Comparison of ENCODE assay signal across 8 cellular contexts in the genomic region with DNA sequence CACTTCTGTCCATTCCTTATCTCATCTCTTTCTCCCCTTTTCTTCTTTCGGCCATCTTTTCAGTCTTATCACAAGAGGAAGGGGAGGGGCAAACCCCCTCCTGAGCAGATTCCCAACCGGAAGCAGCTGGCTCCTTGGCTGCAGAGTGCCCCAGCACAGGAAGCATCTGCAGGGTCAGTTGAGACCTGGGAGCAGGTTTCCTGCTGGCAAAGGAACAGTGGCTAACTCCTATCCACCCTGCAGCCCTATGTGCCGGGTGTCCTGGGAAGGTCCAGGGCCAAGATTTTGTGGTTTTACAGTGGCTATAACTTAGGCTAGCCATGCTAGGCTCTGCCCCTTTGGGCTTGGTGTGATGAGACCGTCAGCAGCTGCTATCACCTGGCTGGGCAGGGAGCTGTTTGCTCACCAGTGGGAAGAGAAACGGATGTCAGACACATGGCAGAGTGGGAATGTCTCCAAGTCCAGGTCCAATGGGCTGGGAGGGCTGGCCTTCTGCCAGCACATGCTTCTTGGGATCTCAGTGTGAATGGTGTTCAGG. TPM values are rescaled to one million over a fixed set of nuclear protein-coding genes. Genes with fewer than 3 reads are reported as not detected.
DNase-seq lines count a peak whose midpoint lies in the region; ATAC-seq, FAIRE-seq and TF ChIP-seq lines count a peak whose summit lies in the region.

No MANE protein-coding gene starts in this region.

- H3K36me3 ChIP-seq in MG63 (peaks cover 71% of the 10 kb centered on the region), K562 (ENCODE audit: control insufficient read depth, insufficient read depth, low read length) (peaks cover 99% of the 10 kb centered on the region), lung (ENCODE audit: control insufficient read depth in 2 of 2, insufficient read depth in 2 of 2, low read length in 2 of 2) (peaks cover 11 to 40% of the 10 kb centered on the region in 2 donors)

- POLR2A ChIA-PET in K562 (lab: Yijun Ruan, JAX): interaction anchor here (0.5 to 3.5 kb wide), 6 partner anchors 11 to 394 kb away, joined by 3 to 16 read pairs (median 4); no protein-coding TSS in a partner anchor

- H3K27me3 ChIP-seq in MG63 (no peaks in the 10 kb centered on the region), K562 (ENCODE audit: control insufficient read depth in 2 of 2, insufficient read depth in 2 of 2, low read length in 2 of 2) (no peaks in the 10 kb centered on the region), lung (ENCODE audit: control insufficient read depth, insufficient read depth) (no peaks in the 10 kb centered on the region)

- 52% methylated on average over 4 of the region's 5 CpGs for WGBS in K562 (ENCODE audit: insufficient coverage, low coverage, missing lambda C conversion rate)
- WGBS in lung, 2 donors: 7 to 29% methylated on average over 5 of the region's 5 CpGs

- BruUV-seq in K562 (replicated peaks; lab: Mats Ljungman, UMichigan): no TSS peak

- no peak for TF ChIP-seq EP300 in K562 (IDR thresholded peaks at IDR 0.05; ENCODE audit: low read length)

- ATAC-seq in K562 (no peak; the same call in 2 of the 3 replicates), lung (ENCODE audit: insufficient read depth, low FRiP score) (no peak), HG03097 (IDR thresholded peaks at IDR 0.05; ENCODE audit: low FRiP score, unreplicated experiment) (no peak), HG03378 (IDR thresholded peaks at IDR 0.05; ENCODE audit: unreplicated experiment) (no peak)

- H3K9me3 ChIP-seq in MG63 (no peaks in the 10 kb centered on the region), K562 (replicated peaks; ENCODE audit: control insufficient read depth, insufficient read depth, low read depth, low read length) (no peaks in the 10 kb centered on the region), lung (ENCODE audit: control insufficient read depth in 2 of 2, insufficient read depth in 1 of 2, low read length in 1 of 2) (no peaks in the 10 kb centered on the region)

- intact Hi-C loops in K562 (cut with micrococcal nuclease): no loop called here

- H3K4me1 ChIP-seq in K562 (replicated peaks in 1 of 2; ENCODE audit: control insufficient read depth in 2 of 2, insufficient read depth in 2 of 2, low read length in 2 of 2): peaks cover 14 to 33% of the 10 kb centered on the region in 2 experiments
- peaks cover 25 to 38% of the 10 kb centered on the region in 2 donors for H3K4me1 ChIP-seq in lung (ENCODE audit: control insufficient read depth in 2 of 2, insufficient read depth in 2 of 2, low read length in 2 of 2)

- H3K9me1 ChIP-seq in K562 (ENCODE audit: control insufficient read depth, insufficient read depth, low read length): peaks cover 5% of the 10 kb centered on the region

- peaks cover 50% of the 10 kb centered on the region for H3K79me2 ChIP-seq in K562 (ENCODE audit: control insufficient read depth, insufficient read depth, low read length)

- in situ Hi-C loops in K562 (cut with MboI): no loop called here

- H2AFZ ChIP-seq in K562 (ENCODE audit: low read depth, low read length): no peak overlapping the region

- TF ChIP-seq CTCF in K562 (IDR thresholded peaks at IDR 0.05 in 2 of 3, conservative IDR thresholded peaks at IDR 0.05 in 1 of 3; ENCODE audit: insufficient read depth in 2 of 3, low read depth in 1 of 3, low read length in 3 of 3) (no peak), lung (IDR thresholded peaks at IDR 0.05; ENCODE audit: control extremely low read depth, extremely low read depth) (no peak)

- no peak for TF ChIP-seq RAD21 in K562 (CRISPR knock-in tag; conservative IDR thresholded peaks at IDR 0.05 in 1 of 2, IDR thresholded peaks at IDR 0.05 in 1 of 2)

- DNase-seq in COR-L47 (lab: John Stamatoyannopoulos, UW) (peak; percentile 79), MG63 (peak; percentile 50), K562 (ENCODE audit: extremely low read depth in 1 of 4, low spot score in 3 of 4) (peak in 3 of 4 experiments; percentile 14 to 54 (median 42)), lung (ENCODE audit: low spot score) (no peak), putamen (ENCODE audit: low spot score) (no peak), HK-2 (ENCODE audit: unreplicated experiment) (no peak)

- H3K4me3 ChIP-seq in MG63 (no peak overlapping the region), K562 (no peak overlapping the region), lung (no peak overlapping the region)

- peaks cover 48% of the 10 kb centered on the region for H4K20me1 ChIP-seq in K562 (replicated peaks; ENCODE audit: control insufficient read depth, insufficient read depth, low read length)

- H3K9ac ChIP-seq in K562 (ENCODE audit: insufficient read depth in 1 of 2, low read depth in 2 of 2, low read length in 2 of 2): peak overlapping the region in 1 of 2 experiments; percentile 65; a peak in 1 of 4 replicates

- H3K27ac ChIP-seq in K562 (ENCODE audit: extremely low read depth, low read depth, low read length) (peak overlapping the region; percentile 54; the same call in 1 of the 3 replicates), lung (ENCODE audit: low read depth in 1 of 2, low read length in 1 of 2) (peak overlapping the region; percentile 14 to 60)

- CTCF ChIA-PET in K562 (lab: Yijun Ruan, JAX; ENCODE audit: low intra/inter-chr PET ratio): no interaction called here

- TF ChIP-seq POLR2A in K562 (conservative IDR thresholded peaks at IDR 0.05): no peak

- peak overlapping the region; percentile 37; the same call in 1 of the 2 replicates for H3K4me2 ChIP-seq in K562 (ENCODE audit: insufficient read depth, low read length)

- FAIRE-seq in K562 (lab: Jason Lieb, UNC): peak; percentile 70

TF ChIP-seq in K562, 482 proteins besides CTCF, POLR2A, EP300 and RAD21 (continues in another document):
- TF ChIP-seq ETV1 (tag; conservative IDR thresholded peaks at IDR 0.05; ENCODE audit: low read depth) (peak; percentile 56), RBM22 (IDR thresholded peaks at IDR 0.05; ENCODE audit: low read depth, low read length, poor library complexity, severe bottlenecking) (no peak), RUNX1 (IDR thresholded peaks at IDR 0.05; ENCODE audit: low read depth) (no peak), HMBOX1 (IDR thresholded peaks at IDR 0.05) (no peak), HCFC1 (IDR thresholded peaks at IDR 0.05; ENCODE audit: low read depth, low read length) (no peak)

RNA-seq across cellular contexts. Expression of gene SH2B3, which starts 40.4 kb away (rescaled TPM):
- total RNA-seq in MG63 (2014; rRNA removed; shearing (Covaris generic); ENCODE audit: low replicate concordance): 12.8 and 15.8 TPM in 2 replicates
- total RNA-seq in K562 (2011; cell fraction: chromatin; rRNA removed; ENCODE audit: low replicate concordance): 50.2 and 69.6 TPM in 2 replicates
- 38.4 and 40.4 TPM in 2 replicates for total RNA-seq in K562 (2011; cell fraction: nucleolus; rRNA removed)
- total RNA-seq in K562 (2011; cell fraction: nucleoplasm; rRNA removed): 52.1 and 86.9 TPM in 2 replicates
- total RNA-seq in K562 (2014; rRNA removed) (46.7 and 52.0 TPM in 2 replicates), K562 (2014; rRNA removed; fragmentation: Illumina TruSeq; extraction: Trizol) (37.4 and 46.7 TPM in 2 replicates), K562 (2015; rRNA removed; fragmentation: Illumina TruSeq; extraction: Trizol) (22.9 and 23.4 TPM in 2 replicates), K562 (2021) (63.8 and 75.3 TPM in 2 replicates), lung (10 to 100 TPM; 16.2 to 46.0 TPM)
- polyA plus RNA-seq in K562 (2011; rRNA removed) (28.2 and 32.5 TPM in 2 replicates), K562 (2014; fragmentation: Illumina TruSeq; extraction: Trizol) (59.9 and 64.4 TPM in 2 replicates), K562 (2014; fragmentation: Nextera tagmentation; extraction: Ambion mirVana) (10 to 100 TPM; 10.8 to 14.3 TPM), K562 (2014; rRNA removed) (38.6 and 41.3 TPM in 2 replicates), lung (10 to 100 TPM in 1 of 2 donors, 1 to 10 TPM in 1; 9.6 to 19.6 TPM)
- polyA plus RNA-seq in K562 (2011; cell fraction: cytosol; rRNA removed): 33.3 and 57.9 TPM in 2 replicates
- polyA plus RNA-seq in K562 (2011; cell fraction: nucleus; rRNA removed): 25.5 and 39.5 TPM in 2 replicates
- 29.2 and 33.2 TPM in 2 replicates for polyA plus RNA-seq in K562 (2012)
- 22.2 and 28.8 TPM in 2 replicates for polyA minus RNA-seq in K562 (2011; rRNA and poly(A)+ RNA removed)
- 40.8 and 46.0 TPM in 2 replicates for polyA minus RNA-seq in K562 (2011; cell fraction: cytosol; rRNA and poly(A)+ RNA removed)
- polyA minus RNA-seq in K562 (2011; cell fraction: nucleus; rRNA and poly(A)+ RNA removed): 10.2 and 14.4 TPM in 2 replicates

Comparison
In these comparisons a context has a peak if more than half of its experiments do, and no peak if none do; other contexts are left out.
1. DNase-seq: peak in COR-L47 (single experiment), MG63 (single experiment) and K562 (3 of 4); none in lung (single experiment), putamen (single experiment) and HK-2 (single experiment).